ENCODE assay signal across 8 cellular contexts in genomic region chr7:7181519-7182155, GRCh38. TPM values are rescaled to one million over a fixed set of nuclear protein-coding genes. Genes with fewer than 3 reads are reported as not detected.
DNase-seq lines count a peak whose midpoint lies in the region; ATAC-seq, FAIRE-seq and TF ChIP-seq lines count a peak whose summit lies in the region.

No MANE protein-coding gene starts in this region.

- H3K4me1 Mint-ChIP-seq in activated CD4-positive, alpha-beta T cell treated with anti-CD3 and anti-CD28 coated beads, Interleukin-2, amount 10 ng/mL, durations not matched to agents 24 days and 14 days, result peaks cover 33% of the 10 kb centered on the region

- peak overlapping the region; percentile 96 for H3K4me3 Mint-ChIP-seq in activated CD4-positive, alpha-beta T cell treated with anti-CD3 and anti-CD28 coated beads, Interleukin-2, amount 10 ng/mL, durations not matched to agents 24 days and 14 days

- POLR2A ChIA-PET in A549 (lab: Yijun Ruan, JAX), result interaction anchor here (0.7 to 2.3 kb wide), 11 partner anchors 8 to 459 kb away, joined by 3 to 15 read pairs (median 4); partner anchors contain the start of gene UMAD1

- CTCF ChIA-PET in A549 (lab: Yijun Ruan, JAX), result interaction anchor here (0.6 to 2.6 kb wide), 17 partner anchors 10 to 383 kb away, joined by 3 to 11 read pairs (median 4); no protein-coding TSS in a partner anchor

- no peaks in the 10 kb centered on the region for H3K27me3 ChIP-seq in endocrine pancreas (ENCODE audit: control insufficient read depth, insufficient read depth, low read length)
- no peaks in the 10 kb centered on the region for H3K27me3 ChIP-seq in stomach smooth muscle (ENCODE audit: control insufficient read depth in 1 of 2, insufficient read depth in 2 of 2, low read length in 2 of 2)

- no peaks in the 10 kb centered on the region for H3K36me3 ChIP-seq in endocrine pancreas (ENCODE audit: control insufficient read depth, insufficient read depth, low read length)
- no peaks in the 10 kb centered on the region for H3K36me3 ChIP-seq in stomach smooth muscle (ENCODE audit: control insufficient read depth in 2 of 2, insufficient read depth in 2 of 2, low read length in 2 of 2)

- DNase-seq in A549 (ENCODE audit: low read depth in 1 of 2, low spot score in 1 of 2) (peak; percentile 63 to 82), NCI-H2171 treated with DMSO at 0.1 percent for 48 hours (lab: John Stamatoyannopoulos, UW) (peak; percentile 70), midbrain (lab: John Stamatoyannopoulos, UW) (peak; percentile 75)
- DNase-seq in activated CD4-positive, alpha-beta T cell treated with anti-CD3 and anti-CD28 coated beads, Interleukin-2, amount 10 ng/mL, durations not matched to agents 24 days and 14 days, result peak; percentile 86

- TF ChIP-seq POLR2A in A549 (IDR thresholded peaks at IDR 0.05; ENCODE audit: low read length), result no peak

- H3K4me3 ChIP-seq in A549 (peak overlapping the region; percentile 72), endocrine pancreas (ENCODE audit: control insufficient read depth, insufficient read depth, low read length) (peak overlapping the region; percentile 73), stomach smooth muscle (ENCODE audit: low read length in 2 of 2) (peak overlapping the region; percentile 60 to 93)

- FAIRE-seq in A549 (lab: Jason Lieb, UNC), result no peak

- H3K9ac ChIP-seq in endocrine pancreas (ENCODE audit: control insufficient read depth, insufficient read depth, low read length) (peak overlapping the region; percentile 0), stomach smooth muscle (ENCODE audit: low read length in 2 of 2) (peak overlapping the region; percentile 78 to 90)

- H3K9me3 ChIP-seq in A549 (no peaks in the 10 kb centered on the region), endocrine pancreas (ENCODE audit: control insufficient read depth, low read length) (no peaks in the 10 kb centered on the region), stomach smooth muscle (ENCODE audit: control insufficient read depth in 2 of 2, low read length in 2 of 2) (no peaks in the 10 kb centered on the region)

- peak overlapping the region; percentile 86 to 92 for H3K27ac ChIP-seq in A549
- peak overlapping the region; percentile 90 for H3K27ac ChIP-seq in stomach smooth muscle (ENCODE audit: low read length)

- no peak for TF ChIP-seq EP300 in A549 (IDR thresholded peaks at IDR 0.05)

- H3K4me2 ChIP-seq in A549, result peak overlapping the region; percentile 74

- H3K27me3 Mint-ChIP-seq in activated CD4-positive, alpha-beta T cell treated with anti-CD3 and anti-CD28 coated beads, Interleukin-2, amount 10 ng/mL, durations not matched to agents 24 days and 14 days, result no peaks in the 10 kb centered on the region

- 2% methylated on average over 12 of the region's 12 CpGs for WGBS in A549 (ENCODE audit: missing lambda C conversion rate)

- ATAC-seq in A549, result peak; percentile 51 to 55
- ATAC-seq in GM18508 (IDR thresholded peaks at IDR 0.05; ENCODE audit: insufficient read depth, unreplicated experiment), result peak; percentile 29
- peak; percentile 33 for ATAC-seq in HG02973 (IDR thresholded peaks at IDR 0.05; ENCODE audit: unreplicated experiment)

- H3K27ac Mint-ChIP-seq in activated CD4-positive, alpha-beta T cell treated with anti-CD3 and anti-CD28 coated beads, Interleukin-2, amount 10 ng/mL, durations not matched to agents 24 days and 14 days, result peak overlapping the region; percentile 99

- H3K36me3 Mint-ChIP-seq in activated CD4-positive, alpha-beta T cell treated with anti-CD3 and anti-CD28 coated beads, Interleukin-2, amount 10 ng/mL, durations not matched to agents 24 days and 14 days (ENCODE audit: low read depth), result peaks cover 9% of the 10 kb centered on the region

- intact Hi-C loops in activated CD4-positive, alpha-beta T cell treated with anti-CD3 and anti-CD28 coated beads, Interleukin-2, amount 10 ng/mL, durations not matched to agents 24 days and 14 days (cut with micrococcal nuclease), result loop anchor here (1.0 to 10.0 kb wide), 10 partner anchors 19 to 1487 kb away; partner anchors contain the start of genes GLCCI1, MIOS and UMAD1

- H3K9me3 Mint-ChIP-seq in activated CD4-positive, alpha-beta T cell treated with anti-CD3 and anti-CD28 coated beads, Interleukin-2, amount 10 ng/mL, durations not matched to agents 24 days and 14 days, result no peaks in the 10 kb centered on the region

- TF ChIP-seq RAD21 in A549 (conservative IDR thresholded peaks at IDR 0.05 in 1 of 2, IDR thresholded peaks at IDR 0.05 in 1 of 2), result peak in 1 of 2 experiments; percentile 35; a peak in 2 of 5 replicates

- peak; percentile 15; the same call in 1 of the 3 replicates for TF ChIP-seq CTCF in A549 (IDR thresholded peaks at IDR 0.05)

- H3K4me1 ChIP-seq in A549 (peaks cover 45% of the 10 kb centered on the region), endocrine pancreas (ENCODE audit: control insufficient read depth, insufficient read depth, low read length) (peaks cover 24% of the 10 kb centered on the region), stomach smooth muscle (ENCODE audit: control insufficient read depth, insufficient read depth, low read length) (no peaks in the 10 kb centered on the region)

TF ChIP-seq in A549, 52 proteins besides CTCF, POLR2A, EP300 and RAD21:
- TF ChIP-seq, protein P1, sequence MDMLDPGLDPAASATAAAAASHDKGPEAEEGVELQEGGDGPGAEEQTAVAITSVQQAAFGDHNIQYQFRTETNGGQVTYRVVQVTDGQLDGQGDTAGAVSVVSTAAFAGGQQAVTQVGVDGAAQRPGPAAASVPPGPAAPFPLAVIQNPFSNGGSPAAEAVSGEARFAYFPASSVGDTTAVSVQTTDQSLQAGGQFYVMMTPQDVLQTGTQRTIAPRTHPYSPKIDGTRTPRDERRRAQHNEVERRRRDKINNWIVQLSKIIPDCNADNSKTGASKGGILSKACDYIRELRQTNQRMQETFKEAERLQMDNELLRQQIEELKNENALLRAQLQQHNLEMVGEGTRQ (IDR thresholded peaks at IDR 0.05), result no peak
- TF ChIP-seq ELK1 (IDR thresholded peaks at IDR 0.05; ENCODE audit: low read depth, low read length) (no peak), SREBF2 (IDR thresholded peaks at IDR 0.05) (no peak), CBX2 (IDR thresholded peaks at IDR 0.05; ENCODE audit: borderline replicate concordance, low read depth) (no peak), JUNB (IDR thresholded peaks at IDR 0.05) (no peak), NPAS2 (CRISPR knock-in tag; IDR thresholded peaks at IDR 0.05; ENCODE audit: borderline replicate concordance) (no peak), EHF (CRISPR knock-in tag; IDR thresholded peaks at IDR 0.05) (no peak), BCL3 (IDR thresholded peaks at IDR 0.05) (no peak), MAFK (IDR thresholded peaks at IDR 0.05; ENCODE audit: partially characterized antibody) (no peak), MYC (IDR thresholded peaks at IDR 0.05; ENCODE audit: borderline replicate concordance, low read length) (no peak), SMC3 (IDR thresholded peaks at IDR 0.05) (peak; percentile 3; the same call in 2 of the 3 replicates), BHLHE40 (IDR thresholded peaks at IDR 0.05; ENCODE audit: low read depth, low read length) (no peak), RARB (CRISPR knock-in tag; IDR thresholded peaks at IDR 0.05) (peak; percentile 38; the same call in 1 of the 2 replicates), ESRRA (IDR thresholded peaks at IDR 0.05; ENCODE audit: borderline replicate concordance, low read length) (no peak)
- TF ChIP-seq, protein P2, sequence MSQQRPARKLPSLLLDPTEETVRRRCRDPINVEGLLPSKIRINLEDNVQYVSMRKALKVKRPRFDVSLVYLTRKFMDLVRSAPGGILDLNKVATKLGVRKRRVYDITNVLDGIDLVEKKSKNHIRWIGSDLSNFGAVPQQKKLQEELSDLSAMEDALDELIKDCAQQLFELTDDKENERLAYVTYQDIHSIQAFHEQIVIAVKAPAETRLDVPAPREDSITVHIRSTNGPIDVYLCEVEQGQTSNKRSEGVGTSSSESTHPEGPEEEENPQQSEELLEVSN (IDR thresholded peaks at IDR 0.05; ENCODE audit: borderline replicate concordance, low read depth), result no peak

RNA-seq across cellular contexts. Expression of gene C1GALT1, which starts 0.7 kb away (rescaled TPM):
- polyA plus RNA-seq in A549 (2011; rRNA removed) (37.7 and 50.1 TPM in 2 replicates), A549 (2017; fragmentation: RNase III; extraction: RNeasy Plus Mini Kit Qiagen cat#74134 plus additional on column Dnase treatment) (24.1 to 25.1 TPM (median 24.6 TPM) in 3 replicates)
- 11.0 and 11.2 TPM in 2 replicates for polyA plus RNA-seq in A549 (2012; cell fraction: cytosol; rRNA removed)
- 7.5 and 9.6 TPM in 2 replicates for polyA plus RNA-seq in A549 (2012; cell fraction: nucleus; rRNA removed)
- 5.9 and 6.3 TPM in 2 replicates for polyA minus RNA-seq in A549 (2011; rRNA and poly(A)+ RNA removed)
- total RNA-seq in activated CD4-positive, alpha-beta T cell treated with anti-CD3 and anti-CD28 coated beads, Interleukin-2, amount 10 ng/mL, durations not matched to agents 24 days and 14 days, result 37.2 and 39.3 TPM in 2 replicates

Comparison
In these comparisons a context has a peak if more than half of its experiments do, and no peak if none do; other contexts are left out.
1. Peak in every context shown above with its lines: DNase-seq, ATAC-seq, H3K4me3 ChIP-seq and H3K27ac ChIP-seq.